ENCODE assay signal across 8 cellular contexts in the genomic region with DNA sequence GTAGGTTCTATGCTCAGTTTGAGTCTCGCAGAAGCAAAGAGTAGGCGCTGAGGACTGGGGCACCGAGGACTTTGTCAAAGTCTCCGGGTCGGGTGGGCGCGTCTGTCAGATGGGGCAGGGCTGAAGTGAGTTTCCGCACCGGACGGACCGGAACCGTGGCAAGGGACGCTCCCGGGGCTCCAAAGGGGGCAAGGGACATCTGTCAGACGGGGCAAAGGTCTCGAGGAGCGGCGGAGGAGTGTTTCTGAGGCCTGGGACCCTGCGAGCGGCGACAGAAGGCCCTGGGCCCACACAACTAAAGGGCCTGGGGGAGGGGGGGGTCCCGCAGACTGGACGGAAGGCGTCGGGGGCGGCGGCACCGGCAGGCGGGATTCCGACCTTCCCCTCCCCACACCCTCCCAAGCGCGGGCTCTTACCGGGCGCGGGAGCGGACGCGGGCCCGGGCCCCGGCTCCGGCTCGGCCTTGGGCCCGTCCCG. TPM values are rescaled to one million over a fixed set of nuclear protein-coding genes. Genes with fewer than 3 reads are reported as not detected.
A peak's percentile ranks its signal among the peaks of the same experiment; 100 is the strongest.
DNase-seq lines count a peak whose midpoint lies in the region; ATAC-seq and TF ChIP-seq lines count a peak whose summit lies in the region.

No MANE protein-coding gene starts in this region.

- POLR2A ChIA-PET in HEK293 (lab: Yijun Ruan, JAX), result interaction anchor here (1.2 to 2.8 kb wide), 6 partner anchors 13 to 124 kb away, joined by 4 to 27 read pairs (median 6); a partner anchor contains a TSS

- H3K36me3 ChIP-seq in HEK293 (ENCODE audit: control insufficient read depth in 2 of 2, insufficient read depth in 1 of 2, low read length in 2 of 2) (peaks cover 0 to 35% of the 10 kb centered on the region in 2 experiments; a peak in 1 of 3 replicates), smooth muscle cell (ENCODE audit: low read depth) (no peaks in the 10 kb centered on the region)

- peak overlapping the region; percentile 70 to 93 (median 87) for H3K27ac Mint-ChIP-seq in CD14-positive monocyte

- peak overlapping the region; percentile 94 to 97 for H3K4me3 Mint-ChIP-seq in CD14-positive monocyte
- peak overlapping the region; percentile 99 for H3K4me3 Mint-ChIP-seq in activated T-cell treated with anti-CD3 and anti-CD28 coated beads, Interleukin-2, amount 50 U/mL, for 4 hours

- no peak for TF ChIP-seq CTCF in CD14-positive monocyte (IDR thresholded peaks at IDR 0.05)
- no peak for TF ChIP-seq CTCF in HEK293 (tag by site-specific recombination; IDR thresholded peaks at IDR 0.05)
- no peak for TF ChIP-seq CTCF in smooth muscle cell (IDR thresholded peaks at IDR 0.05; ENCODE audit: borderline replicate concordance, insufficient read depth, poor library complexity, severe bottlenecking)

- peaks cover 41% of the 10 kb centered on the region for H4K20me1 ChIP-seq in smooth muscle cell (ENCODE audit: low read depth)

- peak; percentile 12 to 22 for ATAC-seq in activated T-cell treated with anti-CD3 and anti-CD28 coated beads, Interleukin-2, amount 50 U/mL, for 4 hours
- no peak for ATAC-seq in HG02571 (IDR thresholded peaks at IDR 0.05; ENCODE audit: unreplicated experiment)

- H3K4me3 ChIP-seq in HEK293 (ENCODE audit: low read depth, low read length) (peak overlapping the region; percentile 95), smooth muscle cell (peak overlapping the region; percentile 93)

- H3K79me2 ChIP-seq in smooth muscle cell (ENCODE audit: low read depth), result peaks cover 37% of the 10 kb centered on the region

- peaks cover 11 to 22% of the 10 kb centered on the region in 2 donors for H3K36me3 Mint-ChIP-seq in CD14-positive monocyte
- peaks cover 11% of the 10 kb centered on the region for H3K36me3 Mint-ChIP-seq in activated T-cell treated with anti-CD3 and anti-CD28 coated beads, Interleukin-2, amount 50 U/mL, for 4 hours (ENCODE audit: insufficient read depth)

- H3K4me1 ChIP-seq in HEK293 (ENCODE audit: control insufficient read depth, insufficient read depth, low read length) (peaks cover 7% of the 10 kb centered on the region), smooth muscle cell (ENCODE audit: low read depth) (peaks cover 14% of the 10 kb centered on the region)

- CTCF ChIA-PET in HEK293 (lab: Yijun Ruan, JAX), result interaction anchor here (1.6 to 2.3 kb wide), 2 partner anchors 12 to 13 kb away, joined by 8 to 13 read pairs; a partner anchor contains a TSS

- peak overlapping the region; percentile 98 for H3K4me2 ChIP-seq in smooth muscle cell

- H3K9me3 ChIP-seq in HEK293 (ENCODE audit: control insufficient read depth, insufficient read depth, low read depth, low read length), result no peaks in the 10 kb centered on the region
- H3K9me3 ChIP-seq in smooth muscle cell (replicated peaks; ENCODE audit: low read depth), result no peaks in the 10 kb centered on the region

- H3K9ac ChIP-seq in smooth muscle cell (ENCODE audit: low read depth), result peak overlapping the region; percentile 95

- H3K4me1 Mint-ChIP-seq in CD14-positive monocyte, result peaks cover 28% of the 10 kb centered on the region
- peaks cover 30% of the 10 kb centered on the region for H3K4me1 Mint-ChIP-seq in activated T-cell treated with anti-CD3 and anti-CD28 coated beads, Interleukin-2, amount 50 U/mL, for 4 hours (ENCODE audit: low read depth)

- H2AFZ ChIP-seq in smooth muscle cell (ENCODE audit: low read depth), result no peak overlapping the region

- no peaks in the 10 kb centered on the region for H3K27me3 ChIP-seq in smooth muscle cell (ENCODE audit: low read depth)

- DNase-seq in CD14-positive monocyte (ENCODE audit: low spot score) (no peak), hepatic stellate cell (ENCODE audit: low spot score) (peak; percentile 52), smooth muscle cell (lab: John Stamatoyannopoulos, UW; ENCODE audit: unreplicated experiment) (no peak), NCI-H1694 treated with DMSO at 0.1 percent for 48 hours (lab: John Stamatoyannopoulos, UW) (no peak), SW480 (ENCODE audit: low spot score) (no peak)
- DNase-seq in activated T-cell treated with anti-CD3 and anti-CD28 coated beads, Interleukin-2, amount 50 U/mL, for 4 hours, result no peak

- H3K27ac ChIP-seq in HEK293 (ENCODE audit: extremely low read depth, low read depth, low read length) (peak overlapping the region; percentile 68), smooth muscle cell (ENCODE audit: low read depth) (peak overlapping the region; percentile 65)

- WGBS in smooth muscle cell (ENCODE audit: low lambda C conversion rate), result 4% methylated on average over 17 of the region's 44 CpGs

- peaks cover 0 to 11% (median 0%) of the 10 kb centered on the region in 3 donors for H3K27me3 Mint-ChIP-seq in CD14-positive monocyte (ENCODE audit: low read depth in 3 of 3)
- H3K27me3 Mint-ChIP-seq in activated T-cell treated with anti-CD3 and anti-CD28 coated beads, Interleukin-2, amount 50 U/mL, for 4 hours (ENCODE audit: low read depth), result no peaks in the 10 kb centered on the region

- intact Hi-C loops in CD14-positive monocyte (cut with micrococcal nuclease), result loop anchor here (1.0 to 5.0 kb wide), 3 partner anchors 13 to 125 kb away; a partner anchor contains a TSS

- H3K9me3 Mint-ChIP-seq in CD14-positive monocyte, result peaks cover 0 to 2% (median 0%) of the 10 kb centered on the region in 7 donors
- no peaks in the 10 kb centered on the region for H3K9me3 Mint-ChIP-seq in activated T-cell treated with anti-CD3 and anti-CD28 coated beads, Interleukin-2, amount 50 U/mL, for 4 hours

- peaks cover 4% of the 10 kb centered on the region for H3F3A ChIP-seq in smooth muscle cell (ENCODE audit: low read depth)

TF ChIP-seq in HEK293, 187 proteins besides CTCF, POLR2A, EP300 and RAD21 (continues in another document):
- TF ChIP-seq, protein P1, sequence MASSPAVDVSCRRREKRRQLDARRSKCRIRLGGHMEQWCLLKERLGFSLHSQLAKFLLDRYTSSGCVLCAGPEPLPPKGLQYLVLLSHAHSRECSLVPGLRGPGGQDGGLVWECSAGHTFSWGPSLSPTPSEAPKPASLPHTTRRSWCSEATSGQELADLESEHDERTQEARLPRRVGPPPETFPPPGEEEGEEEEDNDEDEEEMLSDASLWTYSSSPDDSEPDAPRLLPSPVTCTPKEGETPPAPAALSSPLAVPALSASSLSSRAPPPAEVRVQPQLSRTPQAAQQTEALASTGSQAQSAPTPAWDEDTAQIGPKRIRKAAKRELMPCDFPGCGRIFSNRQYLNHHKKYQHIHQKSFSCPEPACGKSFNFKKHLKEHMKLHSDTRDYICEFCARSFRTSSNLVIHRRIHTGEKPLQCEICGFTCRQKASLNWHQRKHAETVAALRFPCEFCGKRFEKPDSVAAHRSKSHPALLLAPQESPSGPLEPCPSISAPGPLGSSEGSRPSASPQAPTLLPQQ (tag by site-specific recombination; IDR thresholded peaks at IDR 0.05), result peak; percentile 56
- no peak for TF ChIP-seq ZNF391 (tag by site-specific recombination; IDR thresholded peaks at IDR 0.05; ENCODE audit: borderline replicate concordance, low read depth)
- TF ChIP-seq BCL11B (tag by site-specific recombination; IDR thresholded peaks at IDR 0.05; ENCODE audit: low read depth), result no peak
- TF ChIP-seq, protein P2, sequence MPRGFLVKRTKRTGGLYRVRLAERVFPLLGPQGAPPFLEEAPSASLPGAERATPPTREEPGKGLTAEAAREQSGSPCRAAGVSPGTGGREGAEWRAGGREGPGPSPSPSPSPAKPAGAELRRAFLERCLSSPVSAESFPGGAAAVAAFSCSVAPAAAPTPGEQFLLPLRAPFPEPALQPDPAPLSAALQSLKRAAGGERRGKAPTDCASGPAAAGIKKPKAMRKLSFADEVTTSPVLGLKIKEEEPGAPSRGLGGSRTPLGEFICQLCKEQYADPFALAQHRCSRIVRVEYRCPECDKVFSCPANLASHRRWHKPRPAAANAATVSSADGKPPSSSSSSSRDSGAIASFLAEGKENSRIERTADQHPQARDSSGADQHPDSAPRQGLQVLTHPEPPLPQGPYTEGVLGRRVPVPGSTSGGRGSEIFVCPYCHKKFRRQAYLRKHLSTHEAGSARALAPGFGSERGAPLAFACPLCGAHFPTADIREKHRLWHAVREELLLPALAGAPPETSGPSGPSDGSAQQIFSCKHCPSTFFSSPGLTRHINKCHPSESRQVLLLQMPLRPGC (tag by site-specific recombination; IDR thresholded peaks at IDR 0.05), result no peak
- no peak for TF ChIP-seq RBAK (tag by site-specific recombination; IDR thresholded peaks at IDR 0.05)
- TF ChIP-seq ZNF549 (tag by site-specific recombination; IDR thresholded peaks at IDR 0.05), result no peak
- TF ChIP-seq GFI1B (tag by site-specific recombination; IDR thresholded peaks at IDR 0.05), result no peak
- TF ChIP-seq ZFP69B (tag by site-specific recombination; IDR thresholded peaks at IDR 0.05), result peak; percentile 75
- TF ChIP-seq ZNF571 (tag by site-specific recombination; IDR thresholded peaks at IDR 0.05), result no peak
- no peak for TF ChIP-seq ZNF830 (tag by site-specific recombination; IDR thresholded peaks at IDR 0.05; ENCODE audit: low read depth)
- TF ChIP-seq ZBTB7A (tag by site-specific recombination; IDR thresholded peaks at IDR 0.05; ENCODE audit: low read depth), result 0 out of 2 replicates have a peak, but pooled peaks have one; percentile 34

RNA-seq across cellular contexts. Expression of a gene that starts 13.3 kb away (rescaled TPM):
- polyA plus RNA-seq in CD14-positive monocyte, result 10 to 100 TPM; 21.4 to 39.0 TPM
- 10 to 100 TPM; 65.3 to 67.6 (median 65.5) TPM for total RNA-seq in activated T-cell treated with anti-CD3 and anti-CD28 coated beads, Interleukin-2, amount 50 U/mL, for 4 hours
- 61.9 and 92.0 TPM in 2 replicates for total RNA-seq in smooth muscle cell
- polyA plus RNA-seq in smooth muscle cell, result 93.9 and 105 TPM in 2 replicates

RNA-seq across cellular contexts. Expression of a gene that starts 17.7 kb away (rescaled TPM):
- polyA plus RNA-seq in CD14-positive monocyte (under 1 TPM; 0.47 to 0.51 TPM), smooth muscle cell (40.5 and 41.5 TPM in 2 replicates)
- total RNA-seq in activated T-cell treated with anti-CD3 and anti-CD28 coated beads, Interleukin-2, amount 50 U/mL, for 4 hours, result 10 to 100 TPM; 50.5 to 54.4 (median 53.8) TPM
- total RNA-seq in smooth muscle cell, result 13.5 and 23.1 TPM in 2 replicates

RNA-seq across cellular contexts. Expression of a gene that starts 32.3 kb away (rescaled TPM):
- polyA plus RNA-seq in CD14-positive monocyte (10 to 100 TPM in 1 of 2 donors, 1 to 10 TPM in 1; 4.5 to 13.6 TPM), smooth muscle cell (0.24 TPM in 1 of 2 replicates, not detected in the other)
- 100 to 1,000 TPM in 2 of 3 donors, 10 to 100 TPM in 1; 91.0 to 112 (median 106) TPM for total RNA-seq in activated T-cell treated with anti-CD3 and anti-CD28 coated beads, Interleukin-2, amount 50 U/mL, for 4 hours
- total RNA-seq in smooth muscle cell, result not detected in 2 replicates

RNA-seq across cellular contexts. Expression of a gene that starts 47.2 kb away (rescaled TPM):
- polyA plus RNA-seq in CD14-positive monocyte (under 1 TPM; 0.15 to 0.32 TPM), smooth muscle cell (not detected in 2 replicates)
- under 1 TPM in 1 of 3 donors, not detected in 2; 0.08 TPM for total RNA-seq in activated T-cell treated with anti-CD3 and anti-CD28 coated beads, Interleukin-2, amount 50 U/mL, for 4 hours
- not detected in 2 replicates for total RNA-seq in smooth muscle cell

RNA-seq across cellular contexts. Expression of a gene that starts 52.5 kb away (rescaled TPM):
- 10 to 100 TPM in 1 of 2 donors, 1 to 10 TPM in 1; 8.0 to 12.3 TPM for polyA plus RNA-seq in CD14-positive monocyte
- total RNA-seq in activated T-cell treated with anti-CD3 and anti-CD28 coated beads, Interleukin-2, amount 50 U/mL, for 4 hours, result 10 to 100 TPM; 83.0 to 88.8 (median 88.0) TPM
- total RNA-seq in smooth muscle cell, result 12.0 and 24.2 TPM in 2 replicates
- 19.1 and 27.3 TPM in 2 replicates for polyA plus RNA-seq in smooth muscle cell

Comparison
In these comparisons a context has a peak if more than half of its experiments do, and no peak if none do; other contexts are left out.
1. RNA of a gene that starts 32.3 kb away (total RNA-seq): 91.0 to 112 TPM in activated T-cell treated with anti-CD3 and anti-CD28 coated beads, Interleukin-2, amount 50 U/mL, for 4 hours; not detected in smooth muscle cell; every median in the first group is over 10 times any median in the second.